In genomic region chr4:169756971-169757574, GRCh38 we compare ENCODE assay signal across 8 cellular contexts. TPM values are rescaled to one million over a fixed set of nuclear protein-coding genes. Genes with fewer than 3 reads are reported as not detected.
DNase-seq lines count a peak whose midpoint lies in the region; FAIRE-seq and TF ChIP-seq lines count a peak whose summit lies in the region.

No MANE protein-coding gene starts in this region.

- H3K27me3 ChIP-seq in HAP-1 (ENCODE audit: low read depth): no peaks in the 10 kb centered on the region
- H3K27me3 ChIP-seq in muscle layer of duodenum (ENCODE audit: low read depth, low read length): no peaks in the 10 kb centered on the region

- DNase-seq in GM12891 (ENCODE audit: insufficient read length, low spot score): no peak
- DNase-seq in HAP-1 (ENCODE audit: low spot score in 2 of 2): peak; percentile 16 to 24
- peak; percentile 17 for DNase-seq in NCI-H69 (lab: John Stamatoyannopoulos, UW)
- DNase-seq in NCI-H2029 treated with DMSO at 0.1 percent for 48 hours (lab: John Stamatoyannopoulos, UW): no peak
- no peak for DNase-seq in globus pallidus (ENCODE audit: low spot score)
- DNase-seq in NCI-H1694 (lab: John Stamatoyannopoulos, UW): no peak

- peaks cover 22% of the 10 kb centered on the region for H3K36me3 Mint-ChIP-seq in dendritic cell treated with granulocyte-macrophage colony-stimulating factor and Interleukin-4, amounts not matched to agents 40 ng/mL and 50 ng/mL, for 4 days (ENCODE audit: low read depth)

- H3K27ac ChIP-seq in muscle layer of duodenum (ENCODE audit: low read length): peak overlapping the region; percentile 58

- peaks cover 30% of the 10 kb centered on the region for H3K4me1 Mint-ChIP-seq in dendritic cell treated with granulocyte-macrophage colony-stimulating factor and Interleukin-4, amounts not matched to agents 40 ng/mL and 50 ng/mL, for 4 days (ENCODE audit: low read depth)

- H3K4me1 ChIP-seq in HAP-1 (peaks cover 14% of the 10 kb centered on the region), muscle layer of duodenum (ENCODE audit: control insufficient read depth in 1 of 2, insufficient read depth in 2 of 2, low read length in 2 of 2) (peaks cover 11 to 13% of the 10 kb centered on the region in 2 donors)

- H3K4me3 ChIP-seq in HAP-1: peak overlapping the region; percentile 79
- H3K4me3 ChIP-seq in muscle layer of duodenum (ENCODE audit: low read depth in 1 of 2, low read length in 2 of 2): peak overlapping the region; percentile 69 to 94

- FAIRE-seq in GM12891 (lab: Jason Lieb, UNC): peak; percentile 71

- no peaks in the 10 kb centered on the region for H3K9me3 ChIP-seq in HAP-1
- no peaks in the 10 kb centered on the region for H3K9me3 ChIP-seq in muscle layer of duodenum (ENCODE audit: control insufficient read depth in 1 of 2, low read length in 2 of 2)

- H3K9me3 Mint-ChIP-seq in dendritic cell treated with granulocyte-macrophage colony-stimulating factor and Interleukin-4, amounts not matched to agents 40 ng/mL and 50 ng/mL, for 4 days: no peaks in the 10 kb centered on the region

- peaks cover 8% of the 10 kb centered on the region for H3K27me3 Mint-ChIP-seq in dendritic cell treated with granulocyte-macrophage colony-stimulating factor and Interleukin-4, amounts not matched to agents 40 ng/mL and 50 ng/mL, for 4 days

- no peak for TF ChIP-seq POLR2A in GM12891 (IDR thresholded peaks at IDR 0.05; ENCODE audit: low read depth, low read length)

- intact Hi-C loops in dendritic cell treated with granulocyte-macrophage colony-stimulating factor and Interleukin-4, amounts not matched to agents 40 ng/mL and 50 ng/mL, for 4 days (cut with micrococcal nuclease): loop anchor here (2.0 kb wide), 1 partner anchor 144 kb away; the partner anchor contains the start of gene NEK1

- in situ Hi-C loops in HAP-1 (cut with MboI; ENCODE audit: low sequenced_read_pairs): no loop called here

- peak overlapping the region; percentile 79 for H3K27ac Mint-ChIP-seq in dendritic cell treated with granulocyte-macrophage colony-stimulating factor and Interleukin-4, amounts not matched to agents 40 ng/mL and 50 ng/mL, for 4 days

- H3K36me3 ChIP-seq in HAP-1 (replicated peaks) (no peaks in the 10 kb centered on the region; the same call in 1 of the 2 replicates), muscle layer of duodenum (ENCODE audit: control insufficient read depth in 1 of 2, insufficient read depth in 2 of 2, low read length in 2 of 2) (no peaks in the 10 kb centered on the region)

- H3K4me3 Mint-ChIP-seq in dendritic cell treated with granulocyte-macrophage colony-stimulating factor and Interleukin-4, amounts not matched to agents 40 ng/mL and 50 ng/mL, for 4 days: peak overlapping the region; percentile 90

TF ChIP-seq in GM12891, 5 proteins besides CTCF, POLR2A, EP300 and RAD21:
- TF ChIP-seq SPI1 (IDR thresholded peaks at IDR 0.05; ENCODE audit: low read depth, low read length) (no peak), POU2F2 (IDR thresholded peaks at IDR 0.05; ENCODE audit: low read depth, low read length) (no peak), POLR2AphosphoS5 (IDR thresholded peaks at IDR 0.05; ENCODE audit: low read depth, low read length) (no peak), PAX5 (IDR thresholded peaks at IDR 0.05; ENCODE audit: insufficient read depth, low read length, severe bottlenecking) (no peak), TAF1 (IDR thresholded peaks at IDR 0.05; ENCODE audit: low read depth, low read length) (no peak)
TF ChIP-seq in GM12891: peak in this region for 0.

RNA-seq across cellular contexts. Expression of gene HPF1, which starts 0.7 kb away (rescaled TPM):
- 18.4 TPM for polyA plus RNA-seq in GM12891 (2012; ENCODE audit: low read depth, missing spikeins)

Comparison
In these comparisons a context has a peak if more than half of its experiments do, and no peak if none do; other contexts are left out.
1. DNase-seq: peak in HAP-1 (2 of 2) and NCI-H69 (single experiment); none in GM12891 (single experiment), NCI-H2029 treated with DMSO at 0.1 percent for 48 hours (single experiment), globus pallidus (single experiment) and NCI-H1694 (single experiment).